Comparison of ENCODE assay signal across 12 cellular contexts in genomic region chr10:10798543-10799192, GRCh38.
DNase-seq lines count a peak whose midpoint lies in the region; ATAC-seq and TF ChIP-seq lines count a peak whose summit lies in the region.
"Had no signal": no experiment of that assay in that cellular context is flagged by ENCODE, and none has a peak within 500 bp of the region (broad histone marks: within the 10 kb centered on the region; RNA-seq: fewer than 3 reads in every experiment).

No MANE protein-coding gene starts in this region.

- H3K4me1 ChIP-seq in hepatocyte (ENCODE audit: insufficient read depth) = peaks cover 29% of the 10 kb centered on the region

- peaks cover 9% of the 10 kb centered on the region for H3K4me1 Mint-ChIP-seq in progenitor cell of endocrine pancreas (ENCODE audit: low read depth)
- H3K4me1 Mint-ChIP-seq: activated naive CD8-positive, alpha-beta T cell treated with anti-CD3 and anti-CD28 coated beads, Interleukin-2, amount 50 U/mL, for 24 hours had no signal

- H4K20me1 ChIP-seq in hepatocyte (ENCODE audit: insufficient read depth, poor library complexity, severe bottlenecking) = no peaks in the 10 kb centered on the region

- H3K4me2 ChIP-seq in hepatocyte = peak overlapping the region; percentile 44

- no peak for TF ChIP-seq CTCF in AG04450 (IDR thresholded peaks at IDR 0.05; ENCODE audit: low read depth, low read length)
- TF ChIP-seq CTCF in hepatocyte (IDR thresholded peaks at IDR 0.05; ENCODE audit: poor library complexity) = no peak
- TF ChIP-seq CTCF in progenitor cell of endocrine pancreas (IDR thresholded peaks at IDR 0.05; ENCODE audit: unreplicated experiment) = no peak

- no peaks in the 10 kb centered on the region for H3K9me2 ChIP-seq in hepatocyte (replicated peaks; ENCODE audit: insufficient read depth)

- H2AFZ ChIP-seq in hepatocyte = peak overlapping the region; percentile 27

- H3K4me3 ChIP-seq in AG04450 (ENCODE audit: low read depth, low read length) (peak overlapping the region; percentile 25), hepatocyte (no peak overlapping the region)

- H3K79me2 ChIP-seq in hepatocyte = no peaks in the 10 kb centered on the region

- POLR2A ChIA-PET in AG04450 (lab: Yijun Ruan, JAX) = no interaction called here

- DNase-seq in AG04450 (ENCODE audit: low read depth, low spot score) (no peak), caudate nucleus (lab: John Stamatoyannopoulos, UW) (peak in 11 of 61 donors; percentile 4 to 41 (median 18)), hepatocyte (ENCODE audit: low spot score) (no peak), progenitor cell of endocrine pancreas (ENCODE audit: low spot score, unreplicated experiment) (no peak), SHP77 (lab: John Stamatoyannopoulos, UW) (no peak), NCI-H128 (lab: John Stamatoyannopoulos, UW; ENCODE audit: unreplicated experiment) (no peak), NCI-H2081 treated with DMSO at 0.1 percent for 48 hours (lab: John Stamatoyannopoulos, UW) (no peak)
- DNase-seq: activated CD4-positive, alpha-beta T cell treated with anti-CD3 and anti-CD28 coated beads, Interleukin-2, amount 50 U/mL, for 1 hour; activated naive CD8-positive, alpha-beta T cell treated with anti-CD3 and anti-CD28 coated beads, Interleukin-2, amount 50 U/mL, for 24 hours; GF-D8; NCI-H446 had no signal

- H3K27me3 ChIP-seq in AG04450 (ENCODE audit: control insufficient read depth, insufficient read depth, low read length) = no peaks in the 10 kb centered on the region
- H3K27me3 ChIP-seq in hepatocyte = no peaks in the 10 kb centered on the region

- WGBS in hepatocyte (ENCODE audit: low lambda C conversion rate, missing lambda C conversion rate) = 59% methylated on average over 19 of the region's 22 CpGs

- CTCF ChIA-PET in AG04450 (lab: Charles Lee) = no interaction called here

- peaks cover 66% of the 10 kb centered on the region for H3K27me3 Mint-ChIP-seq in progenitor cell of endocrine pancreas

- no peak for ATAC-seq in HG02763 (IDR thresholded peaks at IDR 0.05; ENCODE audit: unreplicated experiment)
- ATAC-seq: activated naive CD8-positive, alpha-beta T cell treated with anti-CD3 and anti-CD28 coated beads, Interleukin-2, amount 50 U/mL, for 24 hours had no signal

- H3K27ac ChIP-seq in AG04450 (ENCODE audit: low read depth, low read length) = peak overlapping the region; percentile 52
- H3K27ac ChIP-seq in caudate nucleus (ENCODE audit: low read depth, low read length) = peak overlapping the region; percentile 85
- H3K27ac ChIP-seq in hepatocyte = peak overlapping the region; percentile 82

- no peaks in the 10 kb centered on the region for H3K36me3 ChIP-seq in hepatocyte (replicated peaks; ENCODE audit: insufficient read depth, low read depth)

- H3K9me3 ChIP-seq in AG04450 (ENCODE audit: control insufficient read depth, insufficient read depth, low read length) (no peaks in the 10 kb centered on the region), hepatocyte (ENCODE audit: low read depth) (no peaks in the 10 kb centered on the region)

- peak overlapping the region; percentile 56 for H3K4me3 Mint-ChIP-seq in progenitor cell of endocrine pancreas (ENCODE audit: low read depth)
- H3K4me3 Mint-ChIP-seq: activated naive CD8-positive, alpha-beta T cell treated with anti-CD3 and anti-CD28 coated beads, Interleukin-2, amount 50 U/mL, for 24 hours had no signal

- H3K27ac Mint-ChIP-seq in progenitor cell of endocrine pancreas = no peak overlapping the region
- H3K27ac Mint-ChIP-seq: activated naive CD8-positive, alpha-beta T cell treated with anti-CD3 and anti-CD28 coated beads, Interleukin-2, amount 50 U/mL, for 24 hours had no signal

- H3K36me3 Mint-ChIP-seq in progenitor cell of endocrine pancreas (ENCODE audit: insufficient read depth) = no peaks in the 10 kb centered on the region

- H3K9me3 Mint-ChIP-seq in progenitor cell of endocrine pancreas (ENCODE audit: low read depth) = peaks cover 3% of the 10 kb centered on the region
- H3K9me3 Mint-ChIP-seq: activated naive CD8-positive, alpha-beta T cell treated with anti-CD3 and anti-CD28 coated beads, Interleukin-2, amount 50 U/mL, for 24 hours had no signal
